Comparison of ENCODE assay signal across 8 cellular contexts in genomic region chr1:32273389-32274208, GRCh38. TPM values are rescaled to one million over a fixed set of nuclear protein-coding genes. Genes with fewer than 3 reads are reported as not detected.
DNase-seq lines count a peak whose midpoint lies in the region; ATAC-seq lines count a peak whose summit lies in the region.

No MANE protein-coding gene starts in this region.

- H2BK5ac ChIP-seq in mesendoderm (ENCODE audit: low read length) = no peak overlapping the region

- 100% methylated on average over 1 of the region's 10 CpGs for WGBS in mesendoderm (ENCODE audit: extremely low coverage, insufficient coverage, low lambda C conversion rate)

- H2AK5ac ChIP-seq in mesendoderm (ENCODE audit: low read length) = no peak overlapping the region

- H3K23ac ChIP-seq in mesendoderm (ENCODE audit: low read length) = no peak overlapping the region

- no peaks in the 10 kb centered on the region for H3K27me3 ChIP-seq in mesendoderm (ENCODE audit: insufficient read depth, low read length, poor library complexity)
- H3K27me3 ChIP-seq in HAP-1 (ENCODE audit: low read depth) = 0 out of 2 replicates have a peak, but pooled peaks cover 3% of the 10 kb centered on the region

- peak overlapping the region; percentile 70 for H3K56ac ChIP-seq in mesendoderm (ENCODE audit: low read length)

- H3K4ac ChIP-seq in mesendoderm (ENCODE audit: low read depth, low read length) = peak overlapping the region; percentile 26

- no peaks in the 10 kb centered on the region for H3K79me2 ChIP-seq in mesendoderm (ENCODE audit: control insufficient read depth, insufficient read depth, low read length)

- H3K36me3 ChIP-seq in mesendoderm (ENCODE audit: control insufficient read depth, insufficient read depth, low read length) (no peaks in the 10 kb centered on the region), HAP-1 (replicated peaks) (no peaks in the 10 kb centered on the region)

- H3K9me3 ChIP-seq in HAP-1 = no peaks in the 10 kb centered on the region

- DNase-seq in EH (ENCODE audit: low read depth) = peak; percentile 8
- peak; percentile 70 for DNase-seq in NCI-H748 treated with DMSO at 0.1 percent for 48 hours (lab: John Stamatoyannopoulos, UW)
- DNase-seq in activated T-cell treated with anti-CD3 and anti-CD28 coated beads, Interleukin-2, amount 50 U/mL, for 48 hours = peak; percentile 81 to 84
- peak; percentile 92 for DNase-seq in mesendoderm
- DNase-seq in ureter (ENCODE audit: low spot score) = peak; percentile 66
- no peak for DNase-seq in HAP-1 (ENCODE audit: low spot score in 2 of 2)
- DNase-seq in nucleus accumbens (lab: John Stamatoyannopoulos, UW) = no peak

- no peaks in the 10 kb centered on the region for H3K79me1 ChIP-seq in mesendoderm (ENCODE audit: low read length)

- no peak overlapping the region for H3K9ac ChIP-seq in mesendoderm (ENCODE audit: low read length)

- H4K5ac ChIP-seq in mesendoderm (ENCODE audit: low read length) = no peak overlapping the region

- H2BK15ac ChIP-seq in mesendoderm (replicated peaks; ENCODE audit: low read depth) = no peak overlapping the region

- no peak overlapping the region for H3K18ac ChIP-seq in mesendoderm (ENCODE audit: low read length)

- H3K4me1 ChIP-seq in mesendoderm (ENCODE audit: control insufficient read depth, low read depth, low read length) = peaks cover 7% of the 10 kb centered on the region
- H3K4me1 ChIP-seq in HAP-1 = no peaks in the 10 kb centered on the region

- in situ Hi-C loops in HAP-1 (cut with MboI; ENCODE audit: low sequenced_read_pairs) = no loop called here

- H3K4me2 ChIP-seq in mesendoderm (ENCODE audit: low read length) = no peak overlapping the region

- H4K8ac ChIP-seq in mesendoderm (ENCODE audit: low read depth, low read length) = no peak overlapping the region

- H3K4me3 ChIP-seq in mesendoderm (ENCODE audit: low read length) = no peak overlapping the region
- H3K4me3 ChIP-seq in HAP-1 = no peak overlapping the region

- H3K27ac ChIP-seq in mesendoderm (ENCODE audit: low read depth, low read length) = no peak overlapping the region

- no peak overlapping the region for H2BK120ac ChIP-seq in mesendoderm (ENCODE audit: low read depth, low read length)

- no peak for ATAC-seq in HG02571 (IDR thresholded peaks at IDR 0.05; ENCODE audit: unreplicated experiment)

RNA-seq across cellular contexts. Expression of gene HDAC1, which starts 18.3 kb away (rescaled TPM):
- polyA plus RNA-seq in mesendoderm (2013, experiment 1 of 2) = 53.0 TPM
- polyA plus RNA-seq in mesendoderm (2013, experiment 2 of 2) = 51.7 TPM
- 113 TPM for total RNA-seq in ureter

RNA-seq across cellular contexts. Expression of gene LCK, which starts 22.5 kb away (rescaled TPM):
- 19.6 TPM for polyA plus RNA-seq in mesendoderm (2013, experiment 1 of 2)
- polyA plus RNA-seq in mesendoderm (2013, experiment 2 of 2) = 20.3 TPM
- 3.8 TPM for total RNA-seq in ureter

RNA-seq across cellular contexts. Expression of gene FAM167B, which starts 26.6 kb away (rescaled TPM):
- 0.65 TPM for polyA plus RNA-seq in mesendoderm (2013, experiment 1 of 2)
- 0.62 TPM for polyA plus RNA-seq in mesendoderm (2013, experiment 2 of 2)
- total RNA-seq in ureter = 8.3 TPM

RNA-seq across cellular contexts. Expression of gene EIF3I, which starts 51.4 kb away (rescaled TPM):
- 199 TPM for polyA plus RNA-seq in mesendoderm (2013, experiment 1 of 2)
- polyA plus RNA-seq in mesendoderm (2013, experiment 2 of 2) = 201 TPM
- 171 TPM for total RNA-seq in ureter

RNA-seq across cellular contexts. Expression of gene TMEM234, which starts 51.4 kb away (rescaled TPM):
- polyA plus RNA-seq in mesendoderm (2013, experiment 1 of 2) = 7.2 TPM
- 7.4 TPM for polyA plus RNA-seq in mesendoderm (2013, experiment 2 of 2)
- total RNA-seq in ureter = 45.9 TPM

Comparison
In these comparisons a context has a peak if more than half of its experiments do, and no peak if none do; other contexts are left out.
1. DNase-seq: peak in EH (single experiment), NCI-H748 treated with DMSO at 0.1 percent for 48 hours (single experiment), activated T-cell treated with anti-CD3 and anti-CD28 coated beads, Interleukin-2, amount 50 U/mL, for 48 hours (2 of 2), mesendoderm (single experiment) and ureter (single experiment); none in HAP-1 (0 of 2) and nucleus accumbens (0 of 56).